Comparison of ENCODE assay signal across 8 cellular contexts in genomic region chr22:43014876-43015676, GRCh38. TPM values are rescaled to one million over a fixed set of nuclear protein-coding genes. Genes with fewer than 3 reads are reported as not detected.
DNase-seq lines count a peak whose midpoint lies in the region; ATAC-seq and TF ChIP-seq lines count a peak whose summit lies in the region.

Gene PACSIN2, minus strand, starts transcription at chr22:43015149. Its CDS starts 103,069 bp downstream, at chr22:42912080.

- no peaks in the 10 kb centered on the region for H3K9me3 ChIP-seq in spleen

- H3K4me1 Mint-ChIP-seq in activated B cell treated with CpG ODN at 0.5 μM for 24 hours (peaks cover 31% of the 10 kb centered on the region), immature natural killer cell (peaks cover 22 to 27% of the 10 kb centered on the region in 2 donors)

- H3K27ac ChIP-seq in caudate nucleus (ENCODE audit: low read depth, low read length) = no peak within 1 kb of the TSS
- H3K27ac ChIP-seq in spleen = peak within 1 kb of the TSS; percentile 42 to 89 (median 80)

- no peaks in the 10 kb centered on the region for H3K36me3 ChIP-seq in spleen

- CTCF ChIA-PET in activated B cell treated with CpG ODN at 0.5 μM for 24 hours (lab: Charles Lee) = interaction anchor here (2.5 kb wide), 1 partner anchor 147 kb away, joined by 11 read pairs; no protein-coding TSS in a partner anchor

- DNase-seq in AG10803 (ENCODE audit: low read depth) (peak; percentile 98), NCI-H345 (lab: John Stamatoyannopoulos, UW) (peak; percentile 96), activated B cell treated with CpG ODN at 0.5 μM for 24 hours (peak; percentile 97), caudate nucleus (lab: John Stamatoyannopoulos, UW) (peak; percentile 83 to 100 (median 97)), immature natural killer cell (peak; percentile 98 to 99 (median 98)), spleen (peak; percentile 100)

- H3K27me3 ChIP-seq in spleen (replicated peaks in 1 of 7) = no peaks in the 10 kb centered on the region

- H3K36me3 Mint-ChIP-seq in activated B cell treated with CpG ODN at 0.5 μM for 24 hours (ENCODE audit: low read depth) (peaks cover 4% of the 10 kb centered on the region), immature natural killer cell (no peaks in the 10 kb centered on the region)

- peak; percentile 29 to 90 (median 81) for TF ChIP-seq POLR2A in spleen (IDR thresholded peaks at IDR 0.05)

- ATAC-seq in GM19025 (IDR thresholded peaks at IDR 0.05; ENCODE audit: low read depth, unreplicated experiment) = peak; percentile 95
- ATAC-seq in HG03280 (IDR thresholded peaks at IDR 0.05; ENCODE audit: unreplicated experiment) = peak; percentile 96
- peak; percentile 98 for ATAC-seq in activated B cell treated with CpG ODN at 0.5 μM for 24 hours (ENCODE audit: low read depth)

- TF ChIP-seq CTCF in AG10803 (conservative IDR thresholded peaks at IDR 0.05; ENCODE audit: low read length) (no peak), activated B cell treated with CpG ODN at 0.5 μM for 24 hours (IDR thresholded peaks at IDR 0.05) (no peak), spleen (IDR thresholded peaks at IDR 0.05 in 8 of 11, conservative IDR thresholded peaks at IDR 0.05 in 3 of 11) (peak in 3 of 11 experiments; percentile 11 to 49 (median 37))

- H3K4me1 ChIP-seq in spleen = peaks cover 8 to 47% (median 26%) of the 10 kb centered on the region in 6 donors

- H3K4me3 ChIP-seq in AG10803 (ENCODE audit: low read length) (peak within 1 kb of the TSS; percentile 86), spleen (peak within 1 kb of the TSS; percentile 65 to 95 (median 82))

- peak within 1 kb of the TSS; percentile 95 for H3K4me3 Mint-ChIP-seq in activated B cell treated with CpG ODN at 0.5 μM for 24 hours
- peak within 1 kb of the TSS; percentile 95 to 98 (median 96) for H3K4me3 Mint-ChIP-seq in immature natural killer cell

- H3K27ac Mint-ChIP-seq in activated B cell treated with CpG ODN at 0.5 μM for 24 hours (peak within 1 kb of the TSS; percentile 89), immature natural killer cell (peak within 1 kb of the TSS; percentile 72 to 94 (median 88))

- no peaks in the 10 kb centered on the region for H3K9me3 Mint-ChIP-seq in activated B cell treated with CpG ODN at 0.5 μM for 24 hours
- no peaks in the 10 kb centered on the region for H3K9me3 Mint-ChIP-seq in immature natural killer cell

- POLR2A ChIA-PET in activated B cell treated with CpG ODN at 0.5 μM for 24 hours (lab: Charles Lee) = interaction anchor here (0.5 to 3.5 kb wide), 33 partner anchors 11 to 1016 kb away, joined by 3 to 24 read pairs (median 7); partner anchors contain the start of genes POLDIP3 and WBP2NL

- H3K27me3 Mint-ChIP-seq in activated B cell treated with CpG ODN at 0.5 μM for 24 hours (no peaks in the 10 kb centered on the region), immature natural killer cell (ENCODE audit: low read depth in 3 of 3) (peaks cover 14 to 17% (median 15%) of the 10 kb centered on the region in 3 donors)

- intact Hi-C loops in activated B cell treated with CpG ODN at 0.5 μM for 24 hours (cut with micrococcal nuclease) (loop anchor here (1.0 to 10.0 kb wide), 8 partner anchors 14 to 400 kb away; partner anchors contain the start of genes ARFGAP3, MCAT, POLDIP3 and TTLL1), spleen (cut with DNase I; ENCODE audit: low total_unique reads) (no loop called here)

- 0 to 2% (median 1%) methylated on average over 23 to 84 of the region's 84 CpGs for WGBS in spleen, 5 donors

RNA-seq across cellular contexts. Expression of gene PACSIN2, which starts in this region (rescaled TPM):
- total RNA-seq in activated B cell treated with CpG ODN at 0.5 μM for 24 hours = 47.5 and 48.9 TPM in 2 replicates
- 10 to 100 TPM; 18.4 to 31.6 (median 23.0) TPM for polyA plus RNA-seq in immature natural killer cell
- total RNA-seq in spleen = 10 to 100 TPM; 48.0 to 98.1 (median 78.2) TPM
- 10 to 100 TPM; 24.2 to 38.0 (median 25.1) TPM for polyA plus RNA-seq in spleen
